Comparison of ENCODE assay signal across 8 cellular contexts in the genomic region with DNA sequence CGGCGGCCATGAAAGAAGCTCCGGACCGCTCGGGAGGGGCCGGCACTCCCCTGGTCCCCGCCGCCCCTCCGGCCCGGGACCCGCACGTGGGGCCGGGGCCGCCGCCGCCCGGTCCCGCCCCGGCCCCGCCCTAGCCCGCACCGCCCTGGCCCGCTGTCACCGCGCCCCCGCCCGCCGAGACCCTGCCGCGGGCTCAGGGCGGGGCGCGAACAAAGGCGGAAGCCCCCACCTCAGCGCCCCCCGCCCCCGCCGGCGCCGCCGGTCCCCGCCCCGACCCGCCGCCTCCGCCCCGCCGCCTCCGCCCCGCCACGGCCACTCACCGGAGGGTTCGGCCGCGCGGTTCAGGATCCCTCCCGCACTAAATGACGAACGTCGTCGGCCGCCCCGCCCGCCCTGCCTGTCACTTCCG. TPM values are rescaled to one million over a fixed set of nuclear protein-coding genes. Genes with fewer than 3 reads are reported as not detected.
DNase-seq lines count a peak whose midpoint lies in the region; ATAC-seq lines count a peak whose summit lies in the region.

ARHGDIA (minus strand) TSS at position 360 of the 409 bp plus-strand sequence. CDS start 1,407 bp downstream, outside the sequence.

- peak within 1 kb of the TSS; percentile 88 to 99 (median 91) for H3K4me3 Mint-ChIP-seq in CD4-positive, CD25-positive, alpha-beta regulatory T cell

- no peak for DNase-seq in CD4-positive, CD25-positive, alpha-beta regulatory T cell
- peak; percentile 71 for DNase-seq in NCI-H446 treated with DMSO at 0.1 percent for 48 hours (lab: John Stamatoyannopoulos, UW)
- no peak for DNase-seq in mucosa of gallbladder (ENCODE audit: low spot score)
- no peak for DNase-seq in stimulated activated CD4-positive, alpha-beta T cell treated with anti-CD3 and anti-CD28 coated beads, Interleukin-4, amount 100 ng/mL, for 1 hour
- no peak for DNase-seq in AML-193 (lab: John Stamatoyannopoulos, UW)

- peaks cover 0 to 1% (median 0%) of the 10 kb centered on the region in 7 donors for H3K9me3 Mint-ChIP-seq in CD4-positive, CD25-positive, alpha-beta regulatory T cell

- H3K27me3 Mint-ChIP-seq in CD4-positive, CD25-positive, alpha-beta regulatory T cell, result no peaks in the 10 kb centered on the region

- H3K27ac ChIP-seq in CD4-positive, CD25-positive, alpha-beta regulatory T cell (ENCODE audit: insufficient read depth, low read length, poor library complexity, severe bottlenecking), result peak within 1 kb of the TSS; percentile 97
- peak within 1 kb of the TSS; percentile 87 for H3K27ac ChIP-seq in ectodermal cell (ENCODE audit: insufficient read depth, low read depth, low read length, poor library complexity, severe bottlenecking)

- WGBS in ectodermal cell, 2 experiments, result 0% methylated on average over 65 of the region's 65 CpGs

- peaks cover 3% of the 10 kb centered on the region for H3K36me3 Mint-ChIP-seq in CD4-positive, CD25-positive, alpha-beta regulatory T cell

- peaks cover 16% of the 10 kb centered on the region for H3K36me3 ChIP-seq in CD4-positive, CD25-positive, alpha-beta regulatory T cell (ENCODE audit: control insufficient read depth, insufficient read depth, low read length)
- H3K36me3 ChIP-seq in ectodermal cell (ENCODE audit: control insufficient read depth, insufficient read depth, low read length), result no peaks in the 10 kb centered on the region

- H3K4me1 ChIP-seq in CD4-positive, CD25-positive, alpha-beta regulatory T cell (ENCODE audit: control insufficient read depth, insufficient read depth, low read length, poor library complexity, severe bottlenecking), result peaks cover 48% of the 10 kb centered on the region
- peaks cover 34% of the 10 kb centered on the region for H3K4me1 ChIP-seq in ectodermal cell (ENCODE audit: control insufficient read depth, insufficient read depth, low read length)

- ATAC-seq in CD4-positive, CD25-positive, alpha-beta regulatory T cell (ENCODE audit: low read depth in 2 of 2), result peak; percentile 68 to 72
- ATAC-seq in GM21619 (IDR thresholded peaks at IDR 0.05; ENCODE audit: unreplicated experiment) (peak; percentile 30), GM19395 (IDR thresholded peaks at IDR 0.05; ENCODE audit: unreplicated experiment) (no peak)

- H3K27ac Mint-ChIP-seq in CD4-positive, CD25-positive, alpha-beta regulatory T cell, result peak within 1 kb of the TSS; percentile 92 to 95 (median 93)

- no peaks in the 10 kb centered on the region for H3K9me3 ChIP-seq in CD4-positive, CD25-positive, alpha-beta regulatory T cell (ENCODE audit: control insufficient read depth in 2 of 2, low read length in 2 of 2)
- no peaks in the 10 kb centered on the region for H3K9me3 ChIP-seq in ectodermal cell (ENCODE audit: control insufficient read depth, low read length)

- H3K4me3 ChIP-seq in CD4-positive, CD25-positive, alpha-beta regulatory T cell (ENCODE audit: low read depth, low read length), result peak within 1 kb of the TSS; percentile 67
- peak within 1 kb of the TSS; percentile 99 for H3K4me3 ChIP-seq in ectodermal cell (ENCODE audit: insufficient read depth, low read depth, low read length)

- H3K4me1 Mint-ChIP-seq in CD4-positive, CD25-positive, alpha-beta regulatory T cell, result peaks cover 0 to 50% (median 9%) of the 10 kb centered on the region in 4 donors

- no peaks in the 10 kb centered on the region for H3K27me3 ChIP-seq in CD4-positive, CD25-positive, alpha-beta regulatory T cell (ENCODE audit: control insufficient read depth, insufficient read depth, low read length)
- H3K27me3 ChIP-seq in ectodermal cell (ENCODE audit: control insufficient read depth, insufficient read depth, low read length, poor library complexity, severe bottlenecking), result no peaks in the 10 kb centered on the region

RNA-seq across cellular contexts. Expression of gene ARHGDIA, which starts in this region (rescaled TPM):
- 578 TPM for total RNA-seq in CD4-positive, CD25-positive, alpha-beta regulatory T cell
- 100 to 1,000 TPM in 2 of 4 donors, 10 to 100 TPM in 2; 91.4 to 141 (median 99.4) TPM for polyA plus RNA-seq in CD4-positive, CD25-positive, alpha-beta regulatory T cell
- polyA plus RNA-seq in ectodermal cell (2013, experiment 1 of 4), result 207 TPM
- 171 TPM for polyA plus RNA-seq in ectodermal cell (2013, experiment 2 of 4)
- polyA plus RNA-seq in ectodermal cell (2013, experiment 3 of 4), result 137 TPM
- polyA plus RNA-seq in ectodermal cell (2013, experiment 4 of 4), result 158 TPM
- 340 TPM for total RNA-seq in mucosa of gallbladder
